ENCODE assay signal across 9 cellular contexts in genomic region chr19:46489445-46490272, GRCh38. TPM values are rescaled to one million over a fixed set of nuclear protein-coding genes. Genes with fewer than 3 reads are reported as not detected.
DNase-seq lines count a peak whose midpoint lies in the region; ATAC-seq and TF ChIP-seq lines count a peak whose summit lies in the region.
"Had no signal": no experiment of that assay in that cellular context is flagged by ENCODE, and none has a peak within 500 bp of the region (broad histone marks: within the 10 kb centered on the region; RNA-seq: fewer than 3 reads in every experiment).

No MANE protein-coding gene starts in this region.

- peak overlapping the region; percentile 36 for H2BK15ac ChIP-seq in mesenchymal stem cell (ENCODE audit: low read depth, poor library complexity, severe bottlenecking)

- peak overlapping the region; percentile 25 for H3K4me2 ChIP-seq in mesenchymal stem cell (ENCODE audit: low read length, poor library complexity, severe bottlenecking)

- H3K23ac ChIP-seq in mesenchymal stem cell (ENCODE audit: low read length in 2 of 2): no peak overlapping the region

- TF ChIP-seq CTCF in esophagus muscularis mucosa (IDR thresholded peaks at IDR 0.05): peak in 2 of 3 experiments; percentile 25 to 37
- TF ChIP-seq CTCF in upper lobe of left lung (IDR thresholded peaks at IDR 0.05): peak in 4 of 6 experiments; percentile 22 to 46 (median 40)
- TF ChIP-seq CTCF in colonic mucosa (IDR thresholded peaks at IDR 0.05): no peak

- no peak for ATAC-seq in activated T-cell treated with anti-CD3 and anti-CD28 coated beads, Interleukin-2, amount 50 U/mL, for 4 hours
- peak; percentile 16 to 67 for ATAC-seq in upper lobe of left lung (ENCODE audit: low FRiP score in 2 of 2)

- H4K8ac ChIP-seq in mesenchymal stem cell (ENCODE audit: low read length): peak overlapping the region; percentile 35

- H2AK5ac ChIP-seq in mesenchymal stem cell (ENCODE audit: low read length, severe bottlenecking): no peak overlapping the region

- 15% methylated on average over 37 of the region's 52 CpGs for WGBS in esophagus muscularis mucosa
- WGBS in mesenchymal stem cell: 16% methylated on average over 44 of the region's 52 CpGs
- 6 to 9% methylated on average over 31 to 49 of the region's 52 CpGs for WGBS in upper lobe of left lung, 2 donors

- peaks cover 27% of the 10 kb centered on the region for H3K4me1 Mint-ChIP-seq in activated T-cell treated with anti-CD3 and anti-CD28 coated beads, Interleukin-2, amount 50 U/mL, for 4 hours (ENCODE audit: low read depth)

- no peaks in the 10 kb centered on the region for H3K9me3 Mint-ChIP-seq in activated T-cell treated with anti-CD3 and anti-CD28 coated beads, Interleukin-2, amount 50 U/mL, for 4 hours

- no peak for TF ChIP-seq EP300 in esophagus muscularis mucosa (IDR thresholded peaks at IDR 0.05)
- no peak for TF ChIP-seq EP300 in upper lobe of left lung (IDR thresholded peaks at IDR 0.05)

- H2BK120ac ChIP-seq in mesenchymal stem cell (ENCODE audit: low read depth, low read length): no peak overlapping the region

- intact Hi-C loops in esophagus muscularis mucosa (cut with DNase I): loop anchor here (2.0 to 5.0 kb wide), 2 partner anchors 87 to 207 kb away; no protein-coding TSS in a partner anchor
- intact Hi-C loops in colonic mucosa (cut with DNase I): loop anchor here (2.0 kb wide), 2 partner anchors 89 to 211 kb away; no protein-coding TSS in a partner anchor

- H4K91ac ChIP-seq in mesenchymal stem cell (ENCODE audit: low read length): peak overlapping the region; percentile 35

- peak overlapping the region; percentile 24 for H2AFZ ChIP-seq in mesenchymal stem cell (ENCODE audit: low read depth, low read length)

- H3K27ac ChIP-seq in esophagus muscularis mucosa (replicated peaks in 1 of 4): no peak overlapping the region
- no peak overlapping the region for H3K27ac ChIP-seq in mesenchymal stem cell (ENCODE audit: low read length, poor library complexity, severe bottlenecking)
- H3K27ac ChIP-seq in upper lobe of left lung: no peak overlapping the region
- no peak overlapping the region for H3K27ac ChIP-seq in colonic mucosa

- peak overlapping the region in 1 of 2 experiments; percentile 42 for H2BK12ac ChIP-seq in mesenchymal stem cell (ENCODE audit: low read length in 2 of 2)

- no peak overlapping the region for H3K4me3 Mint-ChIP-seq in activated T-cell treated with anti-CD3 and anti-CD28 coated beads, Interleukin-2, amount 50 U/mL, for 4 hours

- H2BK5ac ChIP-seq in mesenchymal stem cell (ENCODE audit: low read depth, low read length, poor library complexity, severe bottlenecking): no peak overlapping the region

- TF ChIP-seq POLR2A in esophagus muscularis mucosa (IDR thresholded peaks at IDR 0.05; ENCODE audit: low read depth): no peak
- TF ChIP-seq POLR2A in upper lobe of left lung (IDR thresholded peaks at IDR 0.05): no peak

- H3K4me3 ChIP-seq in esophagus muscularis mucosa: peak overlapping the region; percentile 1 to 24 (median 21)
- peak overlapping the region in 1 of 2 experiments; percentile 36 for H3K4me3 ChIP-seq in mesenchymal stem cell (ENCODE audit: insufficient read depth in 1 of 2, low read depth in 1 of 2, low read length in 2 of 2)
- peak overlapping the region in 3 of 4 donors; percentile 7 to 25 (median 16) for H3K4me3 ChIP-seq in upper lobe of left lung
- no peak overlapping the region for H3K4me3 ChIP-seq in colonic mucosa

- no peak overlapping the region for H3K14ac ChIP-seq in mesenchymal stem cell (ENCODE audit: low read length in 2 of 2)

- peak; percentile 29 for DNase-seq in activated T-cell treated with anti-CD3 and anti-CD28 coated beads, Interleukin-2, amount 50 U/mL, for 1 hour
- no peak for DNase-seq in activated T-cell treated with anti-CD3 and anti-CD28 coated beads, Interleukin-2, amount 50 U/mL, for 4 hours
- DNase-seq in esophagus muscularis mucosa (ENCODE audit: extremely low spot score): no peak
- peak; percentile 75 for DNase-seq in mesenchymal stem cell
- DNase-seq in upper lobe of left lung: peak in 1 of 2 donors; percentile 87
- DNase-seq in colonic mucosa: no peak
- DNase-seq in NCI-H187 (lab: John Stamatoyannopoulos, UW): no peak
- no peak for DNase-seq in activated CD4-positive, alpha-beta T cell treated with anti-CD3 and anti-CD28 coated beads for 4 hours
- DNase-seq: HCEC 1CT had no signal

- H3K36me3 ChIP-seq in esophagus muscularis mucosa (no peaks in the 10 kb centered on the region), mesenchymal stem cell (ENCODE audit: control insufficient read depth in 1 of 2, insufficient read depth in 2 of 2, low read depth in 1 of 2, low read length in 2 of 2) (no peaks in the 10 kb centered on the region), upper lobe of left lung (no peaks in the 10 kb centered on the region), colonic mucosa (no peaks in the 10 kb centered on the region)

- no peaks in the 10 kb centered on the region for H3K9me3 ChIP-seq in esophagus muscularis mucosa
- no peaks in the 10 kb centered on the region for H3K9me3 ChIP-seq in mesenchymal stem cell (ENCODE audit: control insufficient read depth, low read length)
- H3K9me3 ChIP-seq in upper lobe of left lung: no peaks in the 10 kb centered on the region
- no peaks in the 10 kb centered on the region for H3K9me3 ChIP-seq in colonic mucosa

- H3K9ac ChIP-seq in mesenchymal stem cell (ENCODE audit: low read length): peak overlapping the region; percentile 45
- H3K9ac ChIP-seq in colonic mucosa (ENCODE audit: low read depth in 2 of 2, low read length in 2 of 2): no peak overlapping the region

- H3K36me3 Mint-ChIP-seq in activated T-cell treated with anti-CD3 and anti-CD28 coated beads, Interleukin-2, amount 50 U/mL, for 4 hours (ENCODE audit: insufficient read depth): no peaks in the 10 kb centered on the region

- no peaks in the 10 kb centered on the region for H3K79me1 ChIP-seq in mesenchymal stem cell (replicated peaks; ENCODE audit: low read length, poor library complexity, severe bottlenecking)

- H3K4me1 ChIP-seq in esophagus muscularis mucosa (peaks cover 31 to 61% (median 50%) of the 10 kb centered on the region in 4 donors), mesenchymal stem cell (ENCODE audit: control insufficient read depth, insufficient read depth, low read depth, low read length) (peaks cover 23% of the 10 kb centered on the region), upper lobe of left lung (peaks cover 30 to 62% (median 42%) of the 10 kb centered on the region in 4 donors), colonic mucosa (peaks cover 4% of the 10 kb centered on the region)

- H3K27me3 Mint-ChIP-seq in activated T-cell treated with anti-CD3 and anti-CD28 coated beads, Interleukin-2, amount 50 U/mL, for 4 hours (ENCODE audit: low read depth): peaks cover 80% of the 10 kb centered on the region

- peak overlapping the region; percentile 79 to 83 for H3K18ac ChIP-seq in mesenchymal stem cell (ENCODE audit: low read depth in 1 of 2, low read length in 2 of 2)

- H3K4ac ChIP-seq in mesenchymal stem cell (ENCODE audit: low read depth in 1 of 2, low read length in 2 of 2): no peak overlapping the region

- H3K27me3 ChIP-seq in esophagus muscularis mucosa (peaks cover 0 to 82% (median 28%) of the 10 kb centered on the region in 4 donors), mesenchymal stem cell (ENCODE audit: control insufficient read depth in 1 of 2, insufficient read depth in 1 of 2, low read length in 2 of 2) (peaks cover 23 to 44% of the 10 kb centered on the region in 2 experiments), upper lobe of left lung (peaks cover 2 to 48% (median 22%) of the 10 kb centered on the region in 4 donors), colonic mucosa (peaks cover 25% of the 10 kb centered on the region)

RNA-seq across cellular contexts. Expression of gene PNMA8B, which starts 6.0 kb away (rescaled TPM):
- total RNA-seq in activated T-cell treated with anti-CD3 and anti-CD28 coated beads, Interleukin-2, amount 50 U/mL, for 4 hours: under 1 TPM; 0.05 to 0.11 (median 0.08) TPM
- total RNA-seq in esophagus muscularis mucosa: 1 to 10 TPM; 1.5 to 3.3 (median 1.6) TPM
- polyA plus RNA-seq in mesenchymal stem cell (2013, experiment 1 of 2): 0.86 TPM
- 0.88 TPM for polyA plus RNA-seq in mesenchymal stem cell (2013, experiment 2 of 2)
- total RNA-seq in upper lobe of left lung: 1 to 10 TPM in 4 of 6 donors, under 1 TPM in 2; 0.39 to 2.7 (median 1.6) TPM
- under 1 TPM; 0.27 to 0.29 TPM for total RNA-seq in colonic mucosa

RNA-seq across cellular contexts. Expression of gene PNMA8A, which starts 18.3 kb away (rescaled TPM):
- total RNA-seq in activated T-cell treated with anti-CD3 and anti-CD28 coated beads, Interleukin-2, amount 50 U/mL, for 4 hours: under 1 TPM in 1 of 3 donors, not detected in 2; 0.41 TPM
- 1 to 10 TPM; 1.4 to 5.3 (median 2.5) TPM for total RNA-seq in esophagus muscularis mucosa
- 13.7 TPM for polyA plus RNA-seq in mesenchymal stem cell (2013, experiment 1 of 2)
- polyA plus RNA-seq in mesenchymal stem cell (2013, experiment 2 of 2): 14.5 TPM
- 1 to 10 TPM in 5 of 6 donors, under 1 TPM in 1; 0.61 to 4.8 (median 2.2) TPM for total RNA-seq in upper lobe of left lung
- total RNA-seq in colonic mucosa: 1 to 10 TPM in 1 of 2 donors, under 1 TPM in 1; 0.35 to 1.2 TPM

Comparison
In these comparisons a context has a peak if more than half of its experiments do, and no peak if none do; other contexts are left out.
1. DNase-seq: peak in activated T-cell treated with anti-CD3 and anti-CD28 coated beads, Interleukin-2, amount 50 U/mL, for 1 hour (single experiment) and mesenchymal stem cell (single experiment); none in activated T-cell treated with anti-CD3 and anti-CD28 coated beads, Interleukin-2, amount 50 U/mL, for 4 hours (single experiment), esophagus muscularis mucosa (single experiment), colonic mucosa (single experiment), NCI-H187 (0 of 2) and activated CD4-positive, alpha-beta T cell treated with anti-CD3 and anti-CD28 coated beads for 4 hours (0 of 2).
2. ATAC-seq: peak in upper lobe of left lung (2 of 2); none in activated T-cell treated with anti-CD3 and anti-CD28 coated beads, Interleukin-2, amount 50 U/mL, for 4 hours (0 of 2).